In genomic region chr7:104137971-104138370, GRCh38 we compare ENCODE assay signal across 17 cellular contexts.
DNase-seq lines count a peak whose midpoint lies in the region; ATAC-seq and TF ChIP-seq lines count a peak whose summit lies in the region.
"Had no signal": no experiment of that assay in that cellular context is flagged by ENCODE, and none has a peak within 500 bp of the region (broad histone marks: within the 10 kb centered on the region; RNA-seq: fewer than 3 reads in every experiment).

No MANE protein-coding gene starts in this region.

- no peaks in the 10 kb centered on the region for H3K79me1 ChIP-seq in neuronal stem cell (ENCODE audit: low read depth, low read length)

- H3K9me3 ChIP-seq in neuronal stem cell (replicated peaks in 1 of 2; ENCODE audit: control insufficient read depth in 2 of 2, insufficient read depth in 1 of 2, low read depth in 1 of 2, low read length in 2 of 2) (peaks cover 0 to 5% of the 10 kb centered on the region in 2 donors), breast epithelium (no peaks in the 10 kb centered on the region), heart left ventricle (no peaks in the 10 kb centered on the region)

- peaks cover 0 to 7% of the 10 kb centered on the region in 2 donors for H3K4me1 ChIP-seq in neuronal stem cell (ENCODE audit: control insufficient read depth in 2 of 2, insufficient read depth in 1 of 2, low read depth in 1 of 2, low read length in 2 of 2)
- H3K4me1 ChIP-seq in breast epithelium = no peaks in the 10 kb centered on the region
- peaks cover 0 to 4% (median 0%) of the 10 kb centered on the region in 12 donors for H3K4me1 ChIP-seq in heart left ventricle

- no peak overlapping the region for H4K8ac ChIP-seq in neuronal stem cell (ENCODE audit: low read depth, low read length)

- H3K18ac ChIP-seq in neuronal stem cell (ENCODE audit: low read length) = no peak overlapping the region

- no peak overlapping the region for H2BK5ac ChIP-seq in neuronal stem cell (ENCODE audit: low read length)

- DNase-seq in EH (ENCODE audit: low read depth) (peak; percentile 82), RPMI7951 (ENCODE audit: low read depth) (peak; percentile 47), fibroblast of gingiva (ENCODE audit: low read depth) (peak; percentile 27), neuronal stem cell (ENCODE audit: low spot score) (peak; percentile 23), breast epithelium (ENCODE audit: low spot score in 2 of 2) (no peak), heart left ventricle (no peak)
- DNase-seq: activated CD4-positive, alpha-beta memory T cell treated with anti-CD3 and anti-CD28 coated beads for 36 hours; activated naive CD4-positive, alpha-beta T cell; hippocampal formation; NCI-H446 treated with DMSO at 0.1 percent for 48 hours; T-helper 9 cell had no signal

- H2AFZ ChIP-seq in neuronal stem cell (ENCODE audit: low read length) = no peak overlapping the region
- H2AFZ ChIP-seq: parathyroid adenoma had no signal

- H2BK12ac ChIP-seq in neuronal stem cell (ENCODE audit: low read length) = no peak overlapping the region

- no peak for ATAC-seq in HG03097 (IDR thresholded peaks at IDR 0.05; ENCODE audit: low FRiP score, unreplicated experiment)
- ATAC-seq in HG02610 (IDR thresholded peaks at IDR 0.05; ENCODE audit: unreplicated experiment) = no peak
- no peak for ATAC-seq in heart left ventricle
- ATAC-seq: Panc1 had no signal

- no peak overlapping the region for H2AK5ac ChIP-seq in neuronal stem cell (ENCODE audit: low read depth, low read length)

- H3K27me3 ChIP-seq in neuronal stem cell (ENCODE audit: control insufficient read depth in 3 of 3, insufficient read depth in 3 of 3, low read depth in 1 of 3, low read length in 3 of 3) = no peaks in the 10 kb centered on the region
- no peaks in the 10 kb centered on the region for H3K27me3 ChIP-seq in breast epithelium
- no peaks in the 10 kb centered on the region for H3K27me3 ChIP-seq in heart left ventricle

- no peak overlapping the region for H3K4ac ChIP-seq in neuronal stem cell (ENCODE audit: low read length)

- H2BK120ac ChIP-seq in neuronal stem cell (ENCODE audit: low read depth, low read length) = no peak overlapping the region

- intact Hi-C loops in breast epithelium (cut with DNase I; ENCODE audit: low total_unique reads) = no loop called here
- intact Hi-C loops in heart left ventricle (cut with DNase I) = no loop called here

- H3K9ac ChIP-seq in neuronal stem cell (ENCODE audit: low read depth, low read length, poor library complexity) = no peak overlapping the region
- H3K9ac ChIP-seq: parathyroid adenoma had no signal

- H3K4me2 ChIP-seq in neuronal stem cell (ENCODE audit: insufficient read depth, low read length, poor library complexity, severe bottlenecking) = no peak overlapping the region

- WGBS in neuronal stem cell (ENCODE audit: extremely low coverage in 2 of 2, insufficient read length in 2 of 2, insufficient replicate concordance in 1 of 2), 2 donors = no CpG with 5 or more reads among the region's 7 CpGs
- WGBS in heart left ventricle, 4 donors = 94 to 96% (median 95%) methylated on average over 7 of the region's 7 CpGs

- H3K14ac ChIP-seq in neuronal stem cell (ENCODE audit: low read length) = no peak overlapping the region

- no peak for TF ChIP-seq POLR2A in breast epithelium (IDR thresholded peaks at IDR 0.05)
- no peak for TF ChIP-seq POLR2A in heart left ventricle (IDR thresholded peaks at IDR 0.05)

- H3K27ac ChIP-seq in neuronal stem cell (replicated peaks; ENCODE audit: low read length) (peak overlapping the region; percentile 15), breast epithelium (no peak overlapping the region), heart left ventricle (no peak overlapping the region)
- H3K27ac ChIP-seq: C4-2B, coronary artery, parathyroid adenoma had no signal

- no peak overlapping the region for H3K4me3 ChIP-seq in neuronal stem cell (ENCODE audit: low read length in 2 of 2)
- peak overlapping the region in 1 of 3 donors; percentile 9 for H3K4me3 ChIP-seq in breast epithelium
- no peak overlapping the region for H3K4me3 ChIP-seq in heart left ventricle
- H3K4me3 ChIP-seq: coronary artery had no signal

- no peak overlapping the region for H3K23ac ChIP-seq in neuronal stem cell (ENCODE audit: low read depth, low read length, poor library complexity)

- H4K91ac ChIP-seq in neuronal stem cell (ENCODE audit: low read depth, low read length, poor library complexity) = no peak overlapping the region

- no peak for TF ChIP-seq CTCF in breast epithelium (IDR thresholded peaks at IDR 0.05)
- no peak for TF ChIP-seq CTCF in heart left ventricle (IDR thresholded peaks at IDR 0.05)

- peaks cover 2 to 69% of the 10 kb centered on the region in 2 donors for H3K36me3 ChIP-seq in neuronal stem cell (replicated peaks in 1 of 2; ENCODE audit: control insufficient read depth in 2 of 2, insufficient read depth in 2 of 2, low read length in 2 of 2)
- H3K36me3 ChIP-seq in breast epithelium = no peaks in the 10 kb centered on the region
- H3K36me3 ChIP-seq in heart left ventricle = peaks cover 0 to 52% (median 34%) of the 10 kb centered on the region in 9 donors

- H2BK15ac ChIP-seq in neuronal stem cell (ENCODE audit: low read length) = no peak overlapping the region

Comparison
In these comparisons a context has a peak if more than half of its experiments do, and no peak if none do; other contexts are left out.
1. DNase-seq: peak in EH (single experiment), RPMI7951 (single experiment), fibroblast of gingiva (single experiment) and neuronal stem cell (single experiment); none in breast epithelium (0 of 2) and heart left ventricle (0 of 5).